21 cellular contexts compared by ENCODE assay signal in genomic region chr6:125585470-125585869, GRCh38.
DNase-seq lines count a peak whose midpoint lies in the region; ATAC-seq, FAIRE-seq and TF ChIP-seq lines count a peak whose summit lies in the region.
"Had no signal": no experiment of that assay in that cellular context is flagged by ENCODE, and none has a peak within 500 bp of the region (broad histone marks: within the 10 kb centered on the region; RNA-seq: fewer than 3 reads in every experiment).

No MANE protein-coding gene starts in this region.

- BruUV-seq in endothelial cell of umbilical vein (replicated peaks; lab: Mats Ljungman, UMichigan): no TSS peak

- no peak overlapping the region for H3K9ac ChIP-seq in endothelial cell of umbilical vein (replicated peaks; ENCODE audit: extremely low read depth, insufficient read depth, low read length)
- peak overlapping the region; percentile 50 for H3K9ac ChIP-seq in trophoblast cell (ENCODE audit: low read length)

- H3K79me2 ChIP-seq in endothelial cell of umbilical vein (ENCODE audit: control insufficient read depth, insufficient read depth, low read length) (no peaks in the 10 kb centered on the region), trophoblast cell (ENCODE audit: control insufficient read depth, insufficient read depth, low read length, poor library complexity) (no peaks in the 10 kb centered on the region)

- H4K12ac ChIP-seq in trophoblast cell (ENCODE audit: low read depth, low read length): no peak overlapping the region

- H4K8ac ChIP-seq in trophoblast cell (ENCODE audit: low read depth, low read length): peak overlapping the region; percentile 48

- no CpG with 5 or more reads among the region's 4 CpGs for WGBS in trophoblast cell (ENCODE audit: extremely low coverage, insufficient coverage, insufficient read length)

- no peaks in the 10 kb centered on the region for H3K27me3 ChIP-seq in cardiac muscle cell
- peaks cover 0 to 23% of the 10 kb centered on the region in 2 experiments for H3K27me3 ChIP-seq in endothelial cell of umbilical vein (ENCODE audit: control insufficient read depth in 2 of 2, insufficient read depth in 2 of 2, low read length in 2 of 2)
- no peaks in the 10 kb centered on the region for H3K27me3 ChIP-seq in trophoblast cell (ENCODE audit: insufficient read depth, low read length)
- H3K27me3 ChIP-seq: BE2C, SJSA1 had no signal

- POLR2A ChIA-PET in endothelial cell of umbilical vein (lab: Charles Lee): no interaction called here

- H3K4me1 ChIP-seq in cardiac muscle cell (ENCODE audit: low read depth) (peaks cover 19% of the 10 kb centered on the region), endothelial cell of umbilical vein (ENCODE audit: control insufficient read depth, extremely low read depth, insufficient read depth, low read length) (peaks cover 41% of the 10 kb centered on the region), trophoblast cell (ENCODE audit: control insufficient read depth in 1 of 2, insufficient read depth in 2 of 2, low read length in 2 of 2) (peaks cover 13 to 15% of the 10 kb centered on the region in 2 experiments)
- H3K4me1 ChIP-seq: BE2C, Caco-2 had no signal

- TF ChIP-seq CTCF in cardiac muscle cell (IDR thresholded peaks at IDR 0.05; ENCODE audit: low read depth, low read length): no peak
- TF ChIP-seq CTCF in endothelial cell of umbilical vein (IDR thresholded peaks at IDR 0.05; ENCODE audit: extremely low read depth in 1 of 2, insufficient read depth in 1 of 2, low read depth in 1 of 2, low read length in 2 of 2): no peak
- no peak for TF ChIP-seq CTCF in foreskin fibroblast (IDR thresholded peaks at IDR 0.05; ENCODE audit: low read depth, low read length)

- H3K27ac ChIP-seq in cardiac muscle cell (peak overlapping the region; percentile 5), endothelial cell of umbilical vein (ENCODE audit: insufficient read depth, low read depth, low read length) (no peak overlapping the region), trophoblast cell (ENCODE audit: low read depth, low read length) (no peak overlapping the region)
- H3K27ac ChIP-seq: RWPE1, SJSA1 had no signal

- DNase-seq in cardiac muscle cell (ENCODE audit: low read depth in 1 of 2, low spot score in 1 of 2) (no peak), Right ventricle myocardium superior (no peak), endothelial cell of umbilical vein (ENCODE audit: low read depth, low spot score) (no peak), trophoblast cell (peak in 1 of 2 donors; percentile 10), T-helper 9 cell (no peak), foreskin fibroblast (no peak), NCI-H1694 (lab: John Stamatoyannopoulos, UW) (no peak)
- DNase-seq: 8988T; BE2C; Caco-2; CD4-positive, alpha-beta T cell; EL; H7; HFFc6; KG1; NCI-H187 treated with DMSO at 0.1 percent for 48 hours; NCI-H82 had no signal

- H3K18ac ChIP-seq in trophoblast cell (ENCODE audit: low read length): peak overlapping the region; percentile 0

- peak overlapping the region; percentile 35 for H3K14ac ChIP-seq in trophoblast cell (ENCODE audit: low read length)

- H3K4me2 ChIP-seq in endothelial cell of umbilical vein (ENCODE audit: insufficient read depth, low read length): peak overlapping the region; percentile 1
- no peak overlapping the region for H3K4me2 ChIP-seq in trophoblast cell (ENCODE audit: low read length)

- no peak for TF ChIP-seq POLR2A in endothelial cell of umbilical vein (IDR thresholded peaks at IDR 0.05; ENCODE audit: low read depth, low read length)

- dilution Hi-C loops in endothelial cell of umbilical vein (cut with MboI; ENCODE audit: extremely low pct_ligation_motif_present, low sequenced_read_pairs): no loop called here

- H3K9me3 ChIP-seq in cardiac muscle cell (ENCODE audit: low read depth): no peaks in the 10 kb centered on the region
- H3K9me3 ChIP-seq in endothelial cell of umbilical vein (replicated peaks; ENCODE audit: control insufficient read depth, insufficient read depth, low read length): no peaks in the 10 kb centered on the region
- peaks cover 2% of the 10 kb centered on the region for H3K9me3 ChIP-seq in trophoblast cell (ENCODE audit: insufficient read depth, low read depth, low read length)
- H3K9me3 ChIP-seq: BE2C, Caco-2, SJSA1 had no signal

- peak overlapping the region; percentile 15 for H2BK5ac ChIP-seq in trophoblast cell (ENCODE audit: low read depth, low read length, poor library complexity)

- no peak overlapping the region for H3K4me3 ChIP-seq in cardiac muscle cell
- H3K4me3 ChIP-seq in endothelial cell of umbilical vein (replicated peaks in 1 of 3; ENCODE audit: insufficient read depth in 1 of 3, low read depth in 1 of 3, low read length in 3 of 3): no peak overlapping the region
- no peak overlapping the region for H3K4me3 ChIP-seq in trophoblast cell (ENCODE audit: low read depth, low read length)
- no peak overlapping the region for H3K4me3 ChIP-seq in foreskin fibroblast (ENCODE audit: low read depth in 1 of 2, low read length in 2 of 2)
- H3K4me3 ChIP-seq: GM12878, SJSA1 had no signal

- peak overlapping the region; percentile 6 for H2AK5ac ChIP-seq in trophoblast cell (ENCODE audit: low read length)

- H3K9me1 ChIP-seq in endothelial cell of umbilical vein (replicated peaks; ENCODE audit: control insufficient read depth, extremely low read depth, insufficient read depth, low read length): no peaks in the 10 kb centered on the region

- H3K36me3 ChIP-seq in cardiac muscle cell (no peaks in the 10 kb centered on the region), endothelial cell of umbilical vein (ENCODE audit: control insufficient read depth in 2 of 2, extremely low read depth in 1 of 2, insufficient read depth in 2 of 2, low read length in 2 of 2) (no peaks in the 10 kb centered on the region), trophoblast cell (ENCODE audit: control insufficient read depth in 1 of 2, insufficient read depth in 2 of 2, low read length in 2 of 2) (no peaks in the 10 kb centered on the region)
- H3K36me3 ChIP-seq: BE2C, SJSA1 had no signal

- peaks cover 15% of the 10 kb centered on the region for H3K79me1 ChIP-seq in trophoblast cell (ENCODE audit: low read length)

- peak overlapping the region; percentile 86 for H2BK12ac ChIP-seq in trophoblast cell (ENCODE audit: low read length)

- ATAC-seq in Right ventricle myocardium superior (ENCODE audit: poor library complexity) (no peak), GM18858 (IDR thresholded peaks at IDR 0.05; ENCODE audit: unreplicated experiment) (no peak)
- ATAC-seq: GM12878 had no signal

- H2AFZ ChIP-seq in endothelial cell of umbilical vein (ENCODE audit: low read depth, low read length) (no peak overlapping the region), trophoblast cell (ENCODE audit: insufficient read depth, low read length, poor library complexity) (no peak overlapping the region)

- peak overlapping the region; percentile 35 for H3K4ac ChIP-seq in trophoblast cell (ENCODE audit: low read depth, low read length)

- no peak for FAIRE-seq in endothelial cell of umbilical vein (lab: Jason Lieb, UNC)
- FAIRE-seq: GM12878 had no signal

- no peaks in the 10 kb centered on the region for H4K20me1 ChIP-seq in endothelial cell of umbilical vein (replicated peaks; ENCODE audit: control insufficient read depth, extremely low read depth, insufficient read depth, low read length)

- peak overlapping the region; percentile 89 for H4K91ac ChIP-seq in trophoblast cell (ENCODE audit: low read depth, low read length)

- no peak overlapping the region for H3K23ac ChIP-seq in trophoblast cell (ENCODE audit: low read length)

- peak overlapping the region; percentile 5 for H2BK120ac ChIP-seq in trophoblast cell (ENCODE audit: insufficient read depth, low read length, poor library complexity)

- CTCF ChIA-PET in endothelial cell of umbilical vein (lab: Charles Lee): no interaction called here

- intact Hi-C loops in Right ventricle myocardium superior (cut with DNase I): loop anchor here (5.0 kb wide), 1 partner anchor 162 kb away; the partner anchor contains the start of gene HEY2
- intact Hi-C loops in endothelial cell of umbilical vein (cut with micrococcal nuclease): no loop called here

TF ChIP-seq in endothelial cell of umbilical vein, 7 proteins besides CTCF, POLR2A, EP300 and RAD21:
- TF ChIP-seq POLR2AphosphoS5 (IDR thresholded peaks at IDR 0.05; ENCODE audit: insufficient read depth, low read depth, low read length): no peak
- TF ChIP-seq FOS (IDR thresholded peaks at IDR 0.05; ENCODE audit: borderline replicate concordance, insufficient read depth, low read length): no peak
- no peak for TF ChIP-seq EZH2 (IDR thresholded peaks at IDR 0.05; ENCODE audit: borderline replicate concordance, low read depth, low read length, severe bottlenecking)
